Comparison of ENCODE assay signal across 13 cellular contexts in the genomic region with DNA sequence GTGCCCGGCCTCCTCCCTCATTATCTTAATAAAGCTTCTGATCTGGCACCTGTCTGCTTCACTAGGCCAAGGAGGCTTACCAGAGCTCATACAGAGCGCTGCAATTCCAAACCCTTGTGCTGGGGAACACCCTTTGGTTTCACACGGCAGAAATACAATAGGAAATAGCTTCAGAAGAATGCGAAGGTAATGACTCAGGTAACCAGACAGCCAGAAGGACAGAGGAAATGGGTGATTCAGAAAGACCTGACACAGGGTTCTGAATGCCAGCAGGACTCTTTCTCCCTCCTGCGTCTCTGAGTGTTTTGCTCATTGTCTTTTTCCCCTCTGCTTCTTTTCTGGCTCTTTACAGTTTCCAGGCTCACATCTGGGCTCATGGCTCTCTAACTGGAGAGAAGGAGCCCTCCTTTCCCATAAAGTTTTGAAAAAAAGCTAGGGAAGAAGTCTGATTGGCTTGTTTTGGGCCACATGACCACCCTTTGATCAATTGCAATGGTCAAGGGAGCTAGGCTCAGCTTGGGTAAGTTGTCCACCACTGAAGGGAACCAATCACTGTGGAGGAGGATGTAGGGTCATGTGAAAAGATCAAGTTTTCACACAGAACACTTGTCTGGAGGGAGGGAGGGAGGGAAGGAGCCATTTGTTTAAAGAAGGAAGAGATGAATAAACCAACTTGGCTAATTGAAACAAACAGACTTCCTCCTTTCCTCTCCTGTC.
DNase-seq lines count a peak whose midpoint lies in the region; ATAC-seq and TF ChIP-seq lines count a peak whose summit lies in the region.
"Had no signal": no experiment of that assay in that cellular context is flagged by ENCODE, and none has a peak within 500 bp of the region (broad histone marks: within the 10 kb centered on the region; RNA-seq: fewer than 3 reads in every experiment).

No MANE protein-coding gene starts in this region.

- POLR2A ChIA-PET in PC-9 (lab: Charles Lee; ENCODE audit: unreplicated experiment): interaction anchor here (0.6 kb wide), 2 partner anchors 558 to 1087 kb away, joined by 3 to 13 read pairs; no protein-coding TSS in a partner anchor

- no peaks in the 10 kb centered on the region for H3K9me2 ChIP-seq in PC-9 (ENCODE audit: insufficient read depth)

- peak overlapping the region; percentile 38 for H3K27ac Mint-ChIP-seq in activated CD4-positive, alpha-beta T cell treated with anti-CD3 and anti-CD28 coated beads, Interleukin-2, amount 10 ng/mL, durations not matched to agents 24 days and 14 days
- no peak overlapping the region for H3K27ac Mint-ChIP-seq in stimulated activated effector memory CD8-positive, alpha-beta T cell treated with anti-CD3 and anti-CD28 coated beads, Interleukin-12 subunit alpha, Interleukin-12 subunit beta, amount 100 ng/mL, for 72 hours
- H3K27ac Mint-ChIP-seq: neural progenitor cell had no signal

- no peaks in the 10 kb centered on the region for H3K79me2 ChIP-seq in PC-9 (ENCODE audit: low read depth)

- H3K9me3 ChIP-seq in PC-9 (ENCODE audit: insufficient read depth, low read depth) (no peaks in the 10 kb centered on the region), vagina (no peaks in the 10 kb centered on the region)
- H3K9me3 ChIP-seq: left lung, SJSA1, uterus had no signal

- H3K27ac ChIP-seq in PC-9: peak overlapping the region; percentile 68
- H3K27ac ChIP-seq in vagina: no peak overlapping the region
- H3K27ac ChIP-seq: left lung, neural progenitor cell, SJSA1, uterus had no signal

- peak; percentile 60 for DNase-seq in activated CD4-positive, alpha-beta T cell treated with anti-CD3 and anti-CD28 coated beads, Interleukin-2, amount 10 ng/mL, durations not matched to agents 24 days and 14 days
- DNase-seq in activated CD4-positive, alpha-beta T cell treated with anti-CD3 and anti-CD28 coated beads, Interleukin-2, amount 50 U/mL, for 4 hours: no peak
- DNase-seq in PC-9 (peak; percentile 55 to 75), epithelial cell of proximal tubule (ENCODE audit: low read depth) (peak; percentile 78), vagina (ENCODE audit: extremely low spot score in 2 of 2) (no peak), GM20000 (ENCODE audit: low spot score) (no peak)
- peak in 1 of 2 donors; percentile 38 for DNase-seq in stimulated activated effector memory CD8-positive, alpha-beta T cell treated with anti-CD3 and anti-CD28 coated beads, Interleukin-12 subunit alpha, Interleukin-12 subunit beta, amount 100 ng/mL, for 72 hours (ENCODE audit: low spot score in 2 of 2)
- DNase-seq: left lung, NCI-H510A, uterus had no signal

- H3K36me3 Mint-ChIP-seq in activated CD4-positive, alpha-beta T cell treated with anti-CD3 and anti-CD28 coated beads, Interleukin-2, amount 10 ng/mL, durations not matched to agents 24 days and 14 days (ENCODE audit: low read depth): no peaks in the 10 kb centered on the region
- no peaks in the 10 kb centered on the region for H3K36me3 Mint-ChIP-seq in stimulated activated effector memory CD8-positive, alpha-beta T cell treated with anti-CD3 and anti-CD28 coated beads, Interleukin-12 subunit alpha, Interleukin-12 subunit beta, amount 100 ng/mL, for 72 hours
- H3K36me3 Mint-ChIP-seq: neural progenitor cell had no signal

- TF ChIP-seq POLR2A in vagina (IDR thresholded peaks at IDR 0.05): no peak

- no peaks in the 10 kb centered on the region for H3K36me3 ChIP-seq in PC-9 (ENCODE audit: low read depth)
- no peaks in the 10 kb centered on the region for H3K36me3 ChIP-seq in vagina
- H3K36me3 ChIP-seq: left lung, neural progenitor cell, SJSA1, uterus had no signal

- TF ChIP-seq CTCF in PC-9 (conservative IDR thresholded peaks at IDR 0.05) (no peak), epithelial cell of proximal tubule (conservative IDR thresholded peaks at IDR 0.05; ENCODE audit: low read depth, low read length) (no peak), vagina (IDR thresholded peaks at IDR 0.05) (no peak), GM20000 (IDR thresholded peaks at IDR 0.05; ENCODE audit: extremely low read depth, missing control alignments) (no peak)

- H3K4me2 ChIP-seq in PC-9: peak overlapping the region; percentile 43
- H3K4me2 ChIP-seq: neural progenitor cell had no signal

- BruUV-seq in PC-9 (replicated peaks; lab: Mats Ljungman, UMichigan): no TSS peak

- no peaks in the 10 kb centered on the region for H3K27me3 ChIP-seq in PC-9 (ENCODE audit: insufficient read depth, low read depth)
- H3K27me3 ChIP-seq in vagina: no peaks in the 10 kb centered on the region
- H3K27me3 ChIP-seq: left lung, neural progenitor cell, SJSA1, uterus had no signal

- intact Hi-C loops in activated CD4-positive, alpha-beta T cell treated with anti-CD3 and anti-CD28 coated beads, Interleukin-2, amount 10 ng/mL, durations not matched to agents 24 days and 14 days (cut with micrococcal nuclease): loop anchor here (2.0 to 5.0 kb wide), 4 partner anchors 112 to 518 kb away; a partner anchor contains a TSS
- intact Hi-C loops in PC-9 (cut with micrococcal nuclease; ENCODE audit: unreplicated experiment) (loop anchor here (2.0 kb wide), 2 partner anchors 134 to 232 kb away; a partner anchor contains a TSS), vagina (cut with DNase I) (loop anchor here (5.0 to 10.0 kb wide), 2 partner anchors 234 to 706 kb away; no protein-coding TSS in a partner anchor)

- H3K4me1 Mint-ChIP-seq in activated CD4-positive, alpha-beta T cell treated with anti-CD3 and anti-CD28 coated beads, Interleukin-2, amount 10 ng/mL, durations not matched to agents 24 days and 14 days: peaks cover 37% of the 10 kb centered on the region
- peaks cover 14% of the 10 kb centered on the region for H3K4me1 Mint-ChIP-seq in stimulated activated effector memory CD8-positive, alpha-beta T cell treated with anti-CD3 and anti-CD28 coated beads, Interleukin-12 subunit alpha, Interleukin-12 subunit beta, amount 100 ng/mL, for 72 hours

- H3K27me3 Mint-ChIP-seq in activated CD4-positive, alpha-beta T cell treated with anti-CD3 and anti-CD28 coated beads, Interleukin-2, amount 10 ng/mL, durations not matched to agents 24 days and 14 days: no peaks in the 10 kb centered on the region

- H3K4me1 ChIP-seq in PC-9 (replicated peaks; ENCODE audit: insufficient read depth) (peaks cover 11% of the 10 kb centered on the region), vagina (peaks cover 15% of the 10 kb centered on the region)
- H3K4me1 ChIP-seq: SJSA1, uterus had no signal

- no peaks in the 10 kb centered on the region for H3K9me3 Mint-ChIP-seq in activated CD4-positive, alpha-beta T cell treated with anti-CD3 and anti-CD28 coated beads, Interleukin-2, amount 10 ng/mL, durations not matched to agents 24 days and 14 days
- no peaks in the 10 kb centered on the region for H3K9me3 Mint-ChIP-seq in stimulated activated effector memory CD8-positive, alpha-beta T cell treated with anti-CD3 and anti-CD28 coated beads, Interleukin-12 subunit alpha, Interleukin-12 subunit beta, amount 100 ng/mL, for 72 hours
- H3K9me3 Mint-ChIP-seq: neural progenitor cell had no signal

- H4K20me1 ChIP-seq in PC-9 (ENCODE audit: insufficient read depth): no peaks in the 10 kb centered on the region

- peak; percentile 73 for ATAC-seq in stimulated activated effector memory CD8-positive, alpha-beta T cell treated with anti-CD3 and anti-CD28 coated beads, Interleukin-12 subunit alpha, Interleukin-12 subunit beta, amount 100 ng/mL, for 72 hours
- no peak for ATAC-seq in HG03378 (IDR thresholded peaks at IDR 0.05; ENCODE audit: unreplicated experiment)

- H2AFZ ChIP-seq in PC-9: 0 out of 2 replicates have a peak overlapping the region, but pooled peaks have one; percentile 64
- H2AFZ ChIP-seq: neural progenitor cell had no signal

- no peak overlapping the region for H3K4me3 Mint-ChIP-seq in activated CD4-positive, alpha-beta T cell treated with anti-CD3 and anti-CD28 coated beads, Interleukin-2, amount 10 ng/mL, durations not matched to agents 24 days and 14 days
- no peak overlapping the region for H3K4me3 Mint-ChIP-seq in stimulated activated effector memory CD8-positive, alpha-beta T cell treated with anti-CD3 and anti-CD28 coated beads, Interleukin-12 subunit alpha, Interleukin-12 subunit beta, amount 100 ng/mL, for 72 hours
- H3K4me3 Mint-ChIP-seq: neural progenitor cell had no signal

- no peaks in the 10 kb centered on the region for H3F3A ChIP-seq in PC-9 (ENCODE audit: insufficient read depth, low read depth)

- H3K4me3 ChIP-seq in PC-9: no peak overlapping the region
- no peak overlapping the region for H3K4me3 ChIP-seq in epithelial cell of proximal tubule (ENCODE audit: low read depth, low read length)
- no peak overlapping the region for H3K4me3 ChIP-seq in vagina
- H3K4me3 ChIP-seq: left lung, neural progenitor cell, SJSA1, uterus had no signal

- CTCF ChIA-PET in PC-9 (lab: Charles Lee): interaction anchor here (0.5 to 0.9 kb wide), 3 partner anchors 215 to 890 kb away, joined by 3 to 5 read pairs (median 4); no protein-coding TSS in a partner anchor

Comparison
In these comparisons a context has a peak if more than half of its experiments do, and no peak if none do; other contexts are left out.
1. DNase-seq: peak in activated CD4-positive, alpha-beta T cell treated with anti-CD3 and anti-CD28 coated beads, Interleukin-2, amount 10 ng/mL, durations not matched to agents 24 days and 14 days (single experiment), PC-9 (2 of 2) and epithelial cell of proximal tubule (single experiment); none in activated CD4-positive, alpha-beta T cell treated with anti-CD3 and anti-CD28 coated beads, Interleukin-2, amount 50 U/mL, for 4 hours (0 of 2), vagina (0 of 2) and GM20000 (single experiment).